In the genomic region with DNA sequence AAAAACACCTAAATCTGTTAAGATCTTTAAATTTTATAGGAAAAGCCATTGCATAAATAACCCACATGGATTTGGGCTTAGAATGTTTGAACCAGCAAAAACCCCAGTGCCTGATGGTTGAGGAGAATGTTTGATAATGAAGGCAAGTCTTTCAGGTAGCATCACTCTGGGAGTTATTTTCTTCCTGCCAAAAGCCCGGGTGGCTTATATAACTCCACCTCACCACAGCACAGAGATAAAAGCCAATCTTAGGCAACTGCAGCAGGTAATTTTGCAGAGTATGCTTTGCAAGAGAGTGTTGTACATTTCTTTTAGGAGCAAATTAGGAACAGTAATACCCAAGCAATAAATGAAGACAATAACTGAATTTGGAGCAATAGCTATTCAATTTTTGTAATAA, we compare ENCODE assay signal across 14 cellular contexts. TPM values are rescaled to one million over a fixed set of nuclear protein-coding genes. Genes with fewer than 3 reads are reported as not detected.
A peak's percentile ranks its signal among the peaks of the same experiment; 100 is the strongest.
DNase-seq lines count a peak whose midpoint lies in the region.
"Had no signal": no experiment of that assay in that cellular context is flagged by ENCODE, and none has a peak within 500 bp of the region (broad histone marks: within the 10 kb centered on the region; RNA-seq: fewer than 3 reads in every experiment).

No MANE protein-coding gene starts in this region.

- DNase-seq in G401 (ENCODE audit: low spot score) (peak; percentile 74), cerebellar cortex (ENCODE audit: low spot score) (peak; percentile 67), head of caudate nucleus (peak in 27 of 42 donors; percentile 11 to 78 (median 39)), putamen (ENCODE audit: low spot score) (peak; percentile 68), NCI-H2171 (lab: John Stamatoyannopoulos, UW) (no peak), NOMO-1 treated with dmso at 0.1 percent for 144 hours (lab: John Stamatoyannopoulos, UW; ENCODE audit: unreplicated experiment) (no peak)
- no peak for DNase-seq in activated CD4-positive, alpha-beta T cell treated with anti-CD3 and anti-CD28 coated beads, Interleukin-2, amount 50 U/mL, for 48 hours
- DNase-seq: AML-193; Caco-2; Calu3; CD4-positive, alpha-beta T cell; CD8-positive, alpha-beta T cell; DMS79 treated with DMSO at 0.1 percent for 48 hours; GDM1 had no signal

- intact Hi-C loops in head of caudate nucleus (cut with DNase I), result no loop called here

- in situ Hi-C loops in G401 (cut with HindIII; ENCODE audit: low sequenced_read_pairs), result no loop called here

RNA-seq across cellular contexts. Expression of a gene that starts 7.8 kb away (rescaled TPM):
- 5.7 and 7.7 TPM in 2 replicates for total RNA-seq in G401 (2014; rRNA removed; shearing (Covaris generic))
- total RNA-seq: Caco-2; CD8-positive, alpha-beta T cell had no signal

Comparison
In these comparisons a context has a peak if more than half of its experiments do, and no peak if none do; other contexts are left out.
1. DNase-seq: peak in G401 (single experiment), cerebellar cortex (single experiment), head of caudate nucleus (27 of 42) and putamen (single experiment); none in NCI-H2171 (single experiment), activated CD4-positive, alpha-beta T cell treated with anti-CD3 and anti-CD28 coated beads, Interleukin-2, amount 50 U/mL, for 48 hours (0 of 2) and NOMO-1 treated with dmso at 0.1 percent for 144 hours (single experiment).